Comparison of ENCODE assay signal across 19 cellular contexts in genomic region chr17:80939151-80940145, GRCh38. TPM values are rescaled to one million over a fixed set of nuclear protein-coding genes. Genes with fewer than 3 reads are reported as not detected.
DNase-seq lines count a peak whose midpoint lies in the region; ATAC-seq and TF ChIP-seq lines count a peak whose summit lies in the region.
"Had no signal": no experiment of that assay in that cellular context is flagged by ENCODE, and none has a peak within 500 bp of the region (broad histone marks: within the 10 kb centered on the region; RNA-seq: fewer than 3 reads in every experiment).

No MANE protein-coding gene starts in this region.

- H3K4me3 ChIP-seq in BLaER1 treated with 17β-estradiol and CSF1 and Interleukin-3, amounts not matched to agents 10 nM and 100 nM = peak overlapping the region in 4 of 10 experiments; percentile 9 to 42 (median 35); a peak in 4 of 20 replicates
- H3K4me3 ChIP-seq in CD4-positive, alpha-beta memory T cell (ENCODE audit: low read length in 2 of 2) = no peak overlapping the region
- H3K4me3 ChIP-seq: coronary artery, gastrocnemius medialis, GM23248, skin epidermis, tibial artery had no signal

- H4K20me1 ChIP-seq in BLaER1 treated with 17β-estradiol and CSF1 and Interleukin-3, amounts not matched to agents 10 nM and 100 nM = peaks cover 0 to 81% (median 58%) of the 10 kb centered on the region in 11 experiments; a peak in 17 of 22 replicates

- H3K4me1 Mint-ChIP-seq in CD4-positive, alpha-beta memory T cell = peaks cover 18 to 35% (median 25%) of the 10 kb centered on the region in 4 donors
- H3K4me1 Mint-ChIP-seq in activated T-helper 1 cell treated with anti-CD3 and anti-CD28 coated beads, Interleukin-12 subunit alpha, Interleukin-12 subunit beta, Interleukin-2, Interleukin-4 antibody, amounts not matched to agents 30 ng/mL and 10 ng/mL and 1 ng/mL, durations not matched to agents 14 hours and 24 hours and 36 hours (ENCODE audit: low read depth) = peaks cover 40% of the 10 kb centered on the region
- H3K4me1 Mint-ChIP-seq in nephron = peaks cover 64% of the 10 kb centered on the region

- peaks cover 0 to 12% (median 0%) of the 10 kb centered on the region in 11 experiments; a peak in 4 of 22 replicates for H3K36me3 ChIP-seq in BLaER1 treated with 17β-estradiol and CSF1 and Interleukin-3, amounts not matched to agents 10 nM and 100 nM
- H3K36me3 ChIP-seq in CD4-positive, alpha-beta memory T cell (ENCODE audit: insufficient read depth, low read length) = no peaks in the 10 kb centered on the region
- H3K36me3 ChIP-seq: gastrocnemius medialis had no signal

- TF ChIP-seq CTCF in nephron (IDR thresholded peaks at IDR 0.05; ENCODE audit: unreplicated experiment in 3 of 3) = no peak

- no peaks in the 10 kb centered on the region for H3K9me3 Mint-ChIP-seq in CD4-positive, alpha-beta memory T cell
- no peaks in the 10 kb centered on the region for H3K9me3 Mint-ChIP-seq in activated T-helper 1 cell treated with anti-CD3 and anti-CD28 coated beads, Interleukin-12 subunit alpha, Interleukin-12 subunit beta, Interleukin-2, Interleukin-4 antibody, amounts not matched to agents 30 ng/mL and 10 ng/mL and 1 ng/mL, durations not matched to agents 14 hours and 24 hours and 36 hours
- H3K9me3 Mint-ChIP-seq in nephron = no peaks in the 10 kb centered on the region
- H3K9me3 Mint-ChIP-seq: IgD-negative memory B cell had no signal

- peak overlapping the region; percentile 83 to 98 (median 93) for H3K4me2 ChIP-seq in BLaER1 treated with 17β-estradiol and CSF1 and Interleukin-3, amounts not matched to agents 10 nM and 100 nM

- H3K36me3 Mint-ChIP-seq in CD4-positive, alpha-beta memory T cell = peaks cover 9 to 12% of the 10 kb centered on the region in 2 donors
- peaks cover 23% of the 10 kb centered on the region for H3K36me3 Mint-ChIP-seq in activated T-helper 1 cell treated with anti-CD3 and anti-CD28 coated beads, Interleukin-12 subunit alpha, Interleukin-12 subunit beta, Interleukin-2, Interleukin-4 antibody, amounts not matched to agents 30 ng/mL and 10 ng/mL and 1 ng/mL, durations not matched to agents 14 hours and 24 hours and 36 hours (ENCODE audit: low read depth)
- peaks cover 17% of the 10 kb centered on the region for H3K36me3 Mint-ChIP-seq in nephron (ENCODE audit: low read depth)

- H3K4me3 Mint-ChIP-seq in CD4-positive, alpha-beta memory T cell = peak overlapping the region in 7 of 8 donors; percentile 12 to 82 (median 78)
- peak overlapping the region; percentile 60 for H3K4me3 Mint-ChIP-seq in activated T-helper 1 cell treated with anti-CD3 and anti-CD28 coated beads, Interleukin-12 subunit alpha, Interleukin-12 subunit beta, Interleukin-2, Interleukin-4 antibody, amounts not matched to agents 30 ng/mL and 10 ng/mL and 1 ng/mL, durations not matched to agents 14 hours and 24 hours and 36 hours
- H3K4me3 Mint-ChIP-seq in nephron = no peak overlapping the region

- peaks cover 66 to 94% (median 81%) of the 10 kb centered on the region in 11 experiments for H3K27me3 ChIP-seq in BLaER1 treated with 17β-estradiol and CSF1 and Interleukin-3, amounts not matched to agents 10 nM and 100 nM
- no peaks in the 10 kb centered on the region for H3K27me3 ChIP-seq in CD4-positive, alpha-beta memory T cell (ENCODE audit: insufficient read depth, low read length)
- H3K27me3 ChIP-seq: gastrocnemius medialis, tibial artery had no signal

- no peaks in the 10 kb centered on the region for H3K27me3 Mint-ChIP-seq in CD4-positive, alpha-beta memory T cell
- H3K27me3 Mint-ChIP-seq in activated T-helper 1 cell treated with anti-CD3 and anti-CD28 coated beads, Interleukin-12 subunit alpha, Interleukin-12 subunit beta, Interleukin-2, Interleukin-4 antibody, amounts not matched to agents 30 ng/mL and 10 ng/mL and 1 ng/mL, durations not matched to agents 14 hours and 24 hours and 36 hours (ENCODE audit: insufficient read depth) = no peaks in the 10 kb centered on the region
- H3K27me3 Mint-ChIP-seq in nephron (ENCODE audit: low read depth) = peaks cover 7% of the 10 kb centered on the region
- H3K27me3 Mint-ChIP-seq: IgD-negative memory B cell had no signal

- peak overlapping the region in 6 of 11 experiments; percentile 51 to 77 (median 74); a peak in 12 of 22 replicates for H3K27ac ChIP-seq in BLaER1 treated with 17β-estradiol and CSF1 and Interleukin-3, amounts not matched to agents 10 nM and 100 nM
- H3K27ac ChIP-seq in CD4-positive, alpha-beta memory T cell (ENCODE audit: low read depth, low read length) = no peak overlapping the region
- H3K27ac ChIP-seq: epithelial cell of prostate, gastrocnemius medialis, GM23248, parathyroid adenoma had no signal

- H3K9ac ChIP-seq in BLaER1 treated with 17β-estradiol and CSF1 and Interleukin-3, amounts not matched to agents 10 nM and 100 nM = peak overlapping the region in 6 of 11 experiments; percentile 6 to 79 (median 68); a peak in 8 of 22 replicates
- H3K9ac ChIP-seq: GM23248, parathyroid adenoma had no signal

- ATAC-seq in GM21447 (IDR thresholded peaks at IDR 0.05; ENCODE audit: unreplicated experiment) (no peak), HG02623 (IDR thresholded peaks at IDR 0.05; ENCODE audit: unreplicated experiment) (no peak), GM18498 (IDR thresholded peaks at IDR 0.05; ENCODE audit: unreplicated experiment) (no peak)
- ATAC-seq: gastrocnemius medialis, Panc1, SK-N-SH treated with all-trans-retinoic acid at 6 μM for 48 hours had no signal

- H3K4me1 ChIP-seq in BLaER1 treated with 17β-estradiol and CSF1 and Interleukin-3, amounts not matched to agents 10 nM and 100 nM = peaks cover 75 to 86% (median 81%) of the 10 kb centered on the region in 10 experiments
- peaks cover 28% of the 10 kb centered on the region for H3K4me1 ChIP-seq in CD4-positive, alpha-beta memory T cell (ENCODE audit: insufficient read depth, low read length)
- H3K4me1 ChIP-seq: parathyroid adenoma had no signal

- H3K27ac Mint-ChIP-seq in CD4-positive, alpha-beta memory T cell = peak overlapping the region; percentile 10 to 92 (median 76)
- H3K27ac Mint-ChIP-seq in activated T-helper 1 cell treated with anti-CD3 and anti-CD28 coated beads, Interleukin-12 subunit alpha, Interleukin-12 subunit beta, Interleukin-2, Interleukin-4 antibody, amounts not matched to agents 30 ng/mL and 10 ng/mL and 1 ng/mL, durations not matched to agents 14 hours and 24 hours and 36 hours = peak overlapping the region; percentile 73
- H3K27ac Mint-ChIP-seq in nephron = peak overlapping the region in 2 of 3 experiments; percentile 79 to 82

- no peaks in the 10 kb centered on the region for H3K9me3 ChIP-seq in BLaER1 treated with 17β-estradiol and CSF1 and Interleukin-3, amounts not matched to agents 10 nM and 100 nM (replicated peaks in 1 of 11)
- no peaks in the 10 kb centered on the region for H3K9me3 ChIP-seq in CD4-positive, alpha-beta memory T cell (ENCODE audit: control insufficient read depth in 1 of 2, low read length in 2 of 2)
- H3K9me3 ChIP-seq: gastrocnemius medialis, tibial artery had no signal

- POLR2A ChIA-PET in CD4-positive, alpha-beta memory T cell (lab: Charles Lee; ENCODE audit: partially characterized antibody) = interaction anchor here (0.6 to 1.6 kb wide), 3 partner anchors 19 to 92 kb away, joined by 3 to 4 read pairs (median 4); no protein-coding TSS in a partner anchor

- no peak for DNase-seq in CD4-positive, alpha-beta memory T cell
- DNase-seq in activated T-helper 1 cell treated with anti-CD3 and anti-CD28 coated beads, Interleukin-12 subunit alpha, Interleukin-12 subunit beta, Interleukin-2, Interleukin-4 antibody, amounts not matched to agents 30 ng/mL and 10 ng/mL and 1 ng/mL, durations not matched to agents 14 hours and 24 hours and 36 hours (ENCODE audit: low spot score) = no peak
- DNase-seq: gastrocnemius medialis, GM23248, NCI-H2081 treated with DMSO at 0.1 percent for 48 hours, NCI-H526 had no signal

- intact Hi-C loops in CD4-positive, alpha-beta memory T cell (cut with micrococcal nuclease) = loop anchor here (2.0 kb wide), 1 partner anchor 49 kb away; no protein-coding TSS in a partner anchor
- intact Hi-C loops in activated T-helper 1 cell treated with anti-CD3 and anti-CD28 coated beads, Interleukin-12 subunit alpha, Interleukin-12 subunit beta, Interleukin-2, Interleukin-4 antibody, amounts not matched to agents 30 ng/mL and 10 ng/mL and 1 ng/mL, durations not matched to agents 14 hours and 24 hours and 36 hours (cut with micrococcal nuclease) = loop anchor here (2.0 kb wide), 1 partner anchor 73 kb away; no protein-coding TSS in a partner anchor

- CTCF ChIA-PET in CD4-positive, alpha-beta memory T cell (lab: Charles Lee; ENCODE audit: partially characterized antibody) = interaction anchor here (1.0 to 1.5 kb wide), 2 partner anchors 40 to 513 kb away, joined by 3 to 5 read pairs; no protein-coding TSS in a partner anchor

RNA-seq across cellular contexts. Expression of gene CHMP6, which starts 52.2 kb away (rescaled TPM):
- 10 to 100 TPM; 41.4 to 42.3 TPM for total RNA-seq in CD4-positive, alpha-beta memory T cell
- 10 to 100 TPM; 36.7 to 48.7 TPM for polyA plus RNA-seq in CD4-positive, alpha-beta memory T cell
- 36.6 and 43.5 TPM in 2 replicates for total RNA-seq in activated T-helper 1 cell treated with anti-CD3 and anti-CD28 coated beads, Interleukin-12 subunit alpha, Interleukin-12 subunit beta, Interleukin-2, Interleukin-4 antibody, amounts not matched to agents 30 ng/mL and 10 ng/mL and 1 ng/mL, durations not matched to agents 14 hours and 24 hours and 36 hours

Comparison
In these comparisons a context has a peak if more than half of its experiments do, and no peak if none do; other contexts are left out.
1. H3K4me3 Mint-ChIP-seq: peak in CD4-positive, alpha-beta memory T cell (7 of 8) and activated T-helper 1 cell treated with anti-CD3 and anti-CD28 coated beads, Interleukin-12 subunit alpha, Interleukin-12 subunit beta, Interleukin-2, Interleukin-4 antibody, amounts not matched to agents 30 ng/mL and 10 ng/mL and 1 ng/mL, durations not matched to agents 14 hours and 24 hours and 36 hours (single experiment); none in nephron (0 of 3).
2. Peak in every context shown above with its lines, with median percentiles within 50 percentile points of each other: H3K27ac Mint-ChIP-seq.